Comparison of ENCODE assay signal across 1 cellular context in the genomic region with DNA sequence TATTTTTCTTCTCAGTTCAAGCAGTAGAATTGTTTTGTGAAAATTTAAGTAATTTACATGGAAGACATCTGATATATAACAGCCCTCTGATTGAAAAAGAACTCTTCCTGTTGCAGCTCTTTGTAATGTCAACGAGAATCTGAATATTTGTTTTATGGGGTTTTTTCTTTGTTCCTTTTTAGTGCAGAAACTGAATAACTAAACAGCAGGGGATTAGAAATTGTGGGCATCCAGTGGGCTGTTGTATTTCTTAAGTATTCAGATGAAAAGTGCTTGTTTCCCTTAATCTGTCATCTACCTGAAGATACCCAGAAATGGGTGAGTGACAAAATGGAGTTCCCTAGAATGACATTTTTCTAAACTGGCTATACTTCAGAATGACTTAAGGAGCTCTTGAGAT.
TF ChIP-seq lines count a peak whose summit lies in the region.

No MANE protein-coding gene starts in this region.

TF ChIP-seq in endothelial cell of umbilical vein, 7 proteins besides CTCF, POLR2A, EP300 and RAD21 (continued from another document):
- TF ChIP-seq GATA2 (IDR thresholded peaks at IDR 0.05; ENCODE audit: insufficient read depth, insufficient read length, low read depth, low read length) (no peak), FOS (IDR thresholded peaks at IDR 0.05; ENCODE audit: borderline replicate concordance, insufficient read depth, low read length) (no peak), POLR2AphosphoS5 (IDR thresholded peaks at IDR 0.05; ENCODE audit: insufficient read depth, low read depth, low read length) (no peak)
